8 cellular contexts compared by ENCODE assay signal in genomic region chr14:30375280-30375892, GRCh38.
DNase-seq lines count a peak whose midpoint lies in the region; ATAC-seq and TF ChIP-seq lines count a peak whose summit lies in the region.

No MANE protein-coding gene starts in this region.

- no peaks in the 10 kb centered on the region for H3K79me2 ChIP-seq in GM23338 (replicated peaks; ENCODE audit: insufficient read depth)

- H3K36me3 ChIP-seq in GM23338 (ENCODE audit: insufficient read depth) = no peaks in the 10 kb centered on the region
- no peaks in the 10 kb centered on the region for H3K36me3 ChIP-seq in spleen

- no peak for TF ChIP-seq POLR2A in spleen (IDR thresholded peaks at IDR 0.05)

- DNase-seq in GM23338 (ENCODE audit: low spot score) (peak; percentile 81), KG1 (lab: John Stamatoyannopoulos, UW) (peak; percentile 17), SHP77 treated with DMSO at 0.1 percent for 48 hours (lab: John Stamatoyannopoulos, UW) (peak; percentile 21), left ventricle myocardium superior (peak; percentile 62), spleen (peak; percentile 75), cerebellar nuclear complex (lab: John Stamatoyannopoulos, UW) (no peak)
- DNase-seq in activated naive CD4-positive, alpha-beta T cell treated with anti-CD3 and anti-CD28 coated beads, Interleukin-2, amount 50 U/mL, for 16 hours = peak; percentile 57

- 30 to 33% (median 32%) methylated on average over 5 of the region's 5 CpGs for whole genome bisulfite sequencing in spleen, 5 donors

- no peaks in the 10 kb centered on the region for H3K27me3 ChIP-seq in GM23338 (ENCODE audit: insufficient read depth)
- peaks cover 0 to 17% (median 0%) of the 10 kb centered on the region in 7 donors for H3K27me3 ChIP-seq in spleen (replicated peaks in 1 of 7)

- no peak overlapping the region for H3K27ac ChIP-seq in GM23338 (ENCODE audit: low read depth)
- H3K27ac ChIP-seq in spleen = no peak overlapping the region

- no peak overlapping the region for H3K4me2 ChIP-seq in GM23338

- no peaks in the 10 kb centered on the region for H4K20me1 ChIP-seq in GM23338 (replicated peaks; ENCODE audit: insufficient read depth)

- no peaks in the 10 kb centered on the region for H3K9me3 Mint-ChIP-seq in GM23338

- no peak overlapping the region for H3K4me3 ChIP-seq in GM23338
- no peak overlapping the region for H3K4me3 ChIP-seq in spleen

- H3K36me3 Mint-ChIP-seq in GM23338 (ENCODE audit: low read depth) = no peaks in the 10 kb centered on the region

- no peaks in the 10 kb centered on the region for H3K27me3 Mint-ChIP-seq in GM23338 (ENCODE audit: insufficient read depth, low read depth, poor library complexity)

- H2AFZ ChIP-seq in GM23338 = no peak overlapping the region

- TF ChIP-seq CTCF in GM12873 (IDR thresholded peaks at IDR 0.05; ENCODE audit: insufficient read depth, low read depth, low read length, missing control alignments) (peak; percentile 92), GM23338 (conservative IDR thresholded peaks at IDR 0.05; ENCODE audit: low read depth in 2 of 2) (peak; percentile 77 to 88), spleen (IDR thresholded peaks at IDR 0.05 in 8 of 11, conservative IDR thresholded peaks at IDR 0.05 in 3 of 11) (peak; percentile 18 to 85 (median 65))

- H3K9me3 ChIP-seq in spleen = no peaks in the 10 kb centered on the region

- H3K4me1 ChIP-seq in GM23338 (ENCODE audit: insufficient read depth) = no peaks in the 10 kb centered on the region
- H3K4me1 ChIP-seq in spleen = no peaks in the 10 kb centered on the region

- H3K4me3 Mint-ChIP-seq in GM23338 = no peak overlapping the region

- no peaks in the 10 kb centered on the region for H3K9me2 ChIP-seq in GM23338 (ENCODE audit: insufficient read depth)

- intact Hi-C loops in left ventricle myocardium superior (cut with micrococcal nuclease) = no loop called here
- intact Hi-C loops in spleen (cut with DNase I; ENCODE audit: low total_unique reads) = loop anchor here (5.0 kb wide), 1 partner anchor 147 kb away; no protein-coding TSS in a partner anchor

- H3K4me1 Mint-ChIP-seq in GM23338 = no peaks in the 10 kb centered on the region; the same call in 2 of the 3 replicates

- no peaks in the 10 kb centered on the region for H3F3A ChIP-seq in GM23338 (replicated peaks; ENCODE audit: low read depth)

- H3K27ac Mint-ChIP-seq in GM23338 = no peak overlapping the region

- ATAC-seq in GM23338 = peak; percentile 98
- ATAC-seq in left ventricle myocardium superior = peak; percentile 64

TF ChIP-seq in GM23338, 12 proteins besides CTCF, POLR2A, EP300 and RAD21:
- TF ChIP-seq POLR2AphosphoS5 (IDR thresholded peaks at IDR 0.05; ENCODE audit: low read depth) = no peak
- no peak for TF ChIP-seq ETS1 (IDR thresholded peaks at IDR 0.05)
- TF ChIP-seq JUNB (IDR thresholded peaks at IDR 0.05; ENCODE audit: unreplicated experiment) = no peak
- TF ChIP-seq ZNF114 (CRISPR knock-in tag; IDR thresholded peaks at IDR 0.05) = no peak
- TF ChIP-seq EZH2 (IDR thresholded peaks at IDR 0.05; ENCODE audit: low read depth, unreplicated experiment) = no peak
- no peak for TF ChIP-seq EZH2phosphoT487 (IDR thresholded peaks at IDR 0.05; ENCODE audit: unreplicated experiment)

Comparison
In these comparisons a context has a peak if more than half of its experiments do, and no peak if none do; other contexts are left out.
1. DNase-seq: peak in GM23338 (single experiment), KG1 (single experiment), SHP77 treated with DMSO at 0.1 percent for 48 hours (single experiment), activated naive CD4-positive, alpha-beta T cell treated with anti-CD3 and anti-CD28 coated beads, Interleukin-2, amount 50 U/mL, for 16 hours (single experiment), left ventricle myocardium superior (single experiment) and spleen (single experiment); none in cerebellar nuclear complex (0 of 2).
2. Peak in every context shown above with its lines, with median percentiles within 50 percentile points of each other: CTCF ChIP-seq.